In genomic region chr16:89165685-89165987, GRCh38 we compare ENCODE assay signal across 1 cellular context. TPM values are rescaled to one million over a fixed set of nuclear protein-coding genes. Genes with fewer than 3 reads are reported as not detected.
"Had no signal": no experiment of that assay in that cellular context is flagged by ENCODE, and none has a peak within 500 bp of the region (broad histone marks: within the 10 kb centered on the region; RNA-seq: fewer than 3 reads in every experiment).

No MANE protein-coding gene starts in this region.

RNA-seq across cellular contexts. Expression of gene CDH15, which starts 5.9 kb away (rescaled TPM):
- polyA plus RNA-seq: naive thymus-derived CD8-positive, alpha-beta T cell had no signal

RNA-seq across cellular contexts. Expression of gene SLC22A31, which starts 34.7 kb away (rescaled TPM):
- polyA plus RNA-seq: naive thymus-derived CD8-positive, alpha-beta T cell had no signal
